Comparison of ENCODE assay signal across 2 cellular contexts in the genomic region with DNA sequence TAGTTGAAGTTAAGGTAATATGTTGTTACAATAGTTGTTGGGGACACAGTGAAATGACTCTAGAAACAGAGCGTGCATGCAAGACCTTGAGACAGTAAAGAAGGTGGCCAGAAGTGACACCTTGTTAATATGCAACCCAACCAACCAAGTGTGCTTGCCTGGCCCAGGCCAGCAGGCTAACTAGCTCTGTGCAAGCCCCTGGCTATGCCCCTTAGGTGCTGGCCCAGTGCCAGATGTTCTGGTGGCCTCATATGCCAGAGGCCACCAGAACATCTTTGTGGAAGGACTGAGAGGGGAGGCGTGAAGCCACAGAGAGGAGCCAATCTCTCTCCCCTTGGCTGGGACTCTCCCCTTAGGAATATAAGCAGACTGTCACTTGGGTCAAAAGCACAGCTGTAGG.
TF ChIP-seq lines count a peak whose summit lies in the region.

No MANE protein-coding gene starts in this region.

TF ChIP-seq in SK-N-SH, 30 proteins besides CTCF, POLR2A, EP300 and RAD21 (continued from another document):
- TF ChIP-seq, protein P1, sequence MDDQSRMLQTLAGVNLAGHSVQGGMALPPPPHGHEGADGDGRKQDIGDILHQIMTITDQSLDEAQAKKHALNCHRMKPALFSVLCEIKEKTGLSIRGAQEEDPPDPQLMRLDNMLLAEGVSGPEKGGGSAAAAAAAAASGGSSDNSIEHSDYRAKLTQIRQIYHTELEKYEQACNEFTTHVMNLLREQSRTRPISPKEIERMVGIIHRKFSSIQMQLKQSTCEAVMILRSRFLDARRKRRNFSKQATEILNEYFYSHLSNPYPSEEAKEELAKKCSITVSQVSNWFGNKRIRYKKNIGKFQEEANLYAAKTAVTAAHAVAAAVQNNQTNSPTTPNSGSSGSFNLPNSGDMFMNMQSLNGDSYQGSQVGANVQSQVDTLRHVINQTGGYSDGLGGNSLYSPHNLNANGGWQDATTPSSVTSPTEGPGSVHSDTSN (IDR thresholded peaks at IDR 0.05), result no peak
- TF ChIP-seq EZH2phosphoT487 (IDR thresholded peaks at IDR 0.05; ENCODE audit: borderline replicate concordance, low read depth) (no peak), MXI1 (IDR thresholded peaks at IDR 0.05; ENCODE audit: low read depth, low read length) (no peak), MEF2A (IDR thresholded peaks at IDR 0.05; ENCODE audit: borderline replicate concordance, low read depth) (no peak), SIN3A (IDR thresholded peaks at IDR 0.05; ENCODE audit: borderline replicate concordance, low read depth, low read length) (no peak)
- TF ChIP-seq, protein P2, sequence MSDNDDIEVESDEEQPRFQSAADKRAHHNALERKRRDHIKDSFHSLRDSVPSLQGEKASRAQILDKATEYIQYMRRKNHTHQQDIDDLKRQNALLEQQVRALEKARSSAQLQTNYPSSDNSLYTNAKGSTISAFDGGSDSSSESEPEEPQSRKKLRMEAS (IDR thresholded peaks at IDR 0.05; ENCODE audit: low read depth), result no peak
- TF ChIP-seq, protein P3, sequence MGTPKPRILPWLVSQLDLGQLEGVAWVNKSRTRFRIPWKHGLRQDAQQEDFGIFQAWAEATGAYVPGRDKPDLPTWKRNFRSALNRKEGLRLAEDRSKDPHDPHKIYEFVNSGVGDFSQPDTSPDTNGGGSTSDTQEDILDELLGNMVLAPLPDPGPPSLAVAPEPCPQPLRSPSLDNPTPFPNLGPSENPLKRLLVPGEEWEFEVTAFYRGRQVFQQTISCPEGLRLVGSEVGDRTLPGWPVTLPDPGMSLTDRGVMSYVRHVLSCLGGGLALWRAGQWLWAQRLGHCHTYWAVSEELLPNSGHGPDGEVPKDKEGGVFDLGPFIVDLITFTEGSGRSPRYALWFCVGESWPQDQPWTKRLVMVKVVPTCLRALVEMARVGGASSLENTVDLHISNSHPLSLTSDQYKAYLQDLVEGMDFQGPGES (IDR thresholded peaks at IDR 0.05; ENCODE audit: low read depth, low read length), result no peak

TF ChIP-seq in SK-N-SH treated with all-trans-retinoic acid at 6 μM for 48 hours, 23 proteins besides CTCF, POLR2A, EP300 and RAD21 (continued from another document):
- TF ChIP-seq ARNTL (CRISPR knock-in tag; IDR thresholded peaks at IDR 0.05; ENCODE audit: borderline replicate concordance, low read depth) (no peak), GLIS3 (CRISPR knock-in tag; IDR thresholded peaks at IDR 0.05) (no peak), ZNF565 (CRISPR knock-in tag; conservative IDR thresholded peaks at IDR 0.05; ENCODE audit: low read depth) (no peak)
TF ChIP-seq in SK-N-SH treated with all-trans-retinoic acid at 6 μM for 48 hours: peak in this region for 0.
